In the genomic region with DNA sequence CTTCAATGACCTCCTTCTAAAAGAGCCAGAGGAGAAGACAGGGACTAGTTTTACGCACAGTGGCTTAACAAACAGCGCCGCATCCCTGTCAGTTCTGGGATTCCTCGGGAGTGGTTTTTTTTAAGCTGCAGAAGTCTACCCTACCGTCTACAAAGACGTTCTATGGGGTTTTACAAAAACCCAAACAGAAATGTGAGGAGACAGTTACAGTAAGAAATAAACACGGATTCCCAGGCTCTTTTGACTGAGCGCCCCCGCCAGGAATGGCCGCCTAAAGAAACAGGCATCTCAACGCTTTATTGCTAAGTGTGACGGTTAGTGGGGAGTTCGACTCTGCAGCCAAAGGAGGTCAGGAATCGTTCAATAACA, we compare ENCODE assay signal across 1 cellular context.
TF ChIP-seq lines count a peak whose summit lies in the region.

No MANE protein-coding gene starts in this region.

TF ChIP-seq in HCT116, 20 proteins besides CTCF, POLR2A, EP300 and RAD21 (continued from another document):
- TF ChIP-seq REST (IDR thresholded peaks at IDR 0.05; ENCODE audit: low read depth) (no peak), EZH2phosphoT487 (IDR thresholded peaks at IDR 0.05; ENCODE audit: borderline replicate concordance) (no peak), SRF (IDR thresholded peaks at IDR 0.05; ENCODE audit: low read depth) (no peak), TCF7L2 (IDR thresholded peaks at IDR 0.05; ENCODE audit: borderline replicate concordance, extremely low read depth, insufficient read depth, insufficient read length) (no peak), SIN3A (IDR thresholded peaks at IDR 0.05; ENCODE audit: low read depth) (no peak), JUND (IDR thresholded peaks at IDR 0.05) (no peak), ELF1 (IDR thresholded peaks at IDR 0.05; ENCODE audit: borderline replicate concordance, low read depth) (no peak)
- TF ChIP-seq, protein P1, sequence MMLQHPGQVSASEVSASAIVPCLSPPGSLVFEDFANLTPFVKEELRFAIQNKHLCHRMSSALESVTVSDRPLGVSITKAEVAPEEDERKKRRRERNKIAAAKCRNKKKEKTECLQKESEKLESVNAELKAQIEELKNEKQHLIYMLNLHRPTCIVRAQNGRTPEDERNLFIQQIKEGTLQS (IDR thresholded peaks at IDR 0.05) = no peak
